In the genomic region with DNA sequence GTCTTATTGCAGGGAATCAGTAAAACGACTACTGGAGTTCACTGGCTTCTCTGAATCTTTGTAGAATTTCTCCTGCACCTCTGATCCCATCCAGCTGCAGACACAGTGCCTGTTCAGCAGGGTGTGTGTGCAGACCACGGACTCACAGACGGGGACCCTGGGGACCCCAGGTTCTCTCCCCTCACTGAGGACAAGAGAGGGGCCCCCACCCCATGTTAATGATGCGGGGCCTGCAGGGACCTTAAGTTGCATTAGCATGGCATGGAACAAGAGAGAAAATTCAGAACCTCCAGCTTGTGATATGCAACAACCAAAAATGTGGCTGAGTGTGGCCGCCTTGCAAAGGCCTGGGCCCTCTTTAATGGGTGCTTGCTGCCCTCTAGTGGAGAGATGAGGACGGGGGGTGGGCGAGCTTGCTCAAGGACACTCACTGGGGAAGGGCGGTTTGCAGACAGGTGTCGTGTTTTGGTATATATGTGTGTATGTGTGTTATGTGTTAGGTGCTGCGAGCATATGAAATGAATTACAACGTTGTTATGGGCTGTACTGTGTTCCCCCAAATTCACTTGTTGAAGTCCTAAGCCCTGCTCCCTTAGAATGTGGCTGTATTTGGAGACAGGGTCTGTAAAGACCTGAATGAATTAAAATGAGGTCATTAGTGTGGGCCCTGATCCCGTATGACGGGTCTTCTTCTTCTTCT, we compare ENCODE assay signal across 8 cellular contexts.
DNase-seq lines count a peak whose midpoint lies in the region; ATAC-seq and TF ChIP-seq lines count a peak whose summit lies in the region.

No MANE protein-coding gene starts in this region.

- peaks cover 4% of the 10 kb centered on the region for H3K4me1 ChIP-seq in CD8-positive, alpha-beta memory T cell (ENCODE audit: insufficient read depth, low read length)
- no peaks in the 10 kb centered on the region for H3K4me1 ChIP-seq in NT2/D1 (ENCODE audit: insufficient read depth, insufficient read length)
- H3K4me1 ChIP-seq in naive thymus-derived CD4-positive, alpha-beta T cell (ENCODE audit: control insufficient read depth in 2 of 2, insufficient read depth in 2 of 2, low read length in 2 of 2) = peaks cover 0 to 7% of the 10 kb centered on the region in 2 donors

- DNase-seq in CD8-positive, alpha-beta memory T cell = peak; percentile 62 to 85 (median 71)
- peak; percentile 30 for DNase-seq in HS-27A (ENCODE audit: low read depth)
- DNase-seq in NT2/D1 (ENCODE audit: low read depth, low spot score) = peak; percentile 55
- peak; percentile 93 for DNase-seq in activated CD8-positive, alpha-beta memory T cell treated with anti-CD3 and anti-CD28 coated beads, Interleukin-2, amount 50 U/mL, for 48 hours
- peak; percentile 73 to 86 for DNase-seq in erythroblast (lab: John Stamatoyannopoulos, UW)
- DNase-seq in naive thymus-derived CD4-positive, alpha-beta T cell = peak; percentile 65 to 91 (median 86)
- DNase-seq in stimulated activated CD8-positive, alpha-beta memory T cell treated with anti-CD3 and anti-CD28 coated beads, Interleukin-7, amount 100 ng/mL, for 4 hours (ENCODE audit: low read depth in 2 of 2) = peak; percentile 63 to 82

- no peaks in the 10 kb centered on the region for H3K9me3 Mint-ChIP-seq in CD8-positive, alpha-beta memory T cell
- H3K9me3 Mint-ChIP-seq in naive thymus-derived CD4-positive, alpha-beta T cell = no peaks in the 10 kb centered on the region

- no peaks in the 10 kb centered on the region for H3K9me3 ChIP-seq in CD8-positive, alpha-beta memory T cell (ENCODE audit: low read length)
- no peaks in the 10 kb centered on the region for H3K9me3 ChIP-seq in NT2/D1 (ENCODE audit: insufficient read depth, low read length)
- no peaks in the 10 kb centered on the region for H3K9me3 ChIP-seq in naive thymus-derived CD4-positive, alpha-beta T cell (ENCODE audit: control insufficient read depth in 2 of 3, low read length in 3 of 3)

- CTCF ChIA-PET in CD8-positive, alpha-beta memory T cell (lab: Charles Lee) = interaction anchor here (1.1 to 3.6 kb wide), 14 partner anchors 9 to 676 kb away, joined by 3 to 26 read pairs (median 5); a partner anchor contains a TSS
- CTCF ChIA-PET in naive thymus-derived CD4-positive, alpha-beta T cell (lab: Charles Lee) = interaction anchor here (0.6 to 2.7 kb wide), 26 partner anchors 9 to 522 kb away, joined by 3 to 26 read pairs (median 4); a partner anchor contains a TSS

- peaks cover 0 to 4% (median 2%) of the 10 kb centered on the region in 3 donors for H3K4me1 Mint-ChIP-seq in CD8-positive, alpha-beta memory T cell
- peaks cover 3 to 22% (median 10%) of the 10 kb centered on the region in 7 donors for H3K4me1 Mint-ChIP-seq in naive thymus-derived CD4-positive, alpha-beta T cell

- no peaks in the 10 kb centered on the region for H3K27me3 ChIP-seq in CD8-positive, alpha-beta memory T cell (ENCODE audit: insufficient read depth, low read length, poor library complexity, severe bottlenecking)
- no peaks in the 10 kb centered on the region for H3K27me3 ChIP-seq in NT2/D1 (ENCODE audit: insufficient read depth, insufficient read length)
- H3K27me3 ChIP-seq in naive thymus-derived CD4-positive, alpha-beta T cell (ENCODE audit: control insufficient read depth in 2 of 2, insufficient read depth in 2 of 2, low read length in 2 of 2) = no peaks in the 10 kb centered on the region

- no peak overlapping the region for H3K4me3 Mint-ChIP-seq in CD8-positive, alpha-beta memory T cell
- peak overlapping the region in 1 of 10 donors; percentile 26 for H3K4me3 Mint-ChIP-seq in naive thymus-derived CD4-positive, alpha-beta T cell

- H3K9ac ChIP-seq in NT2/D1 (ENCODE audit: insufficient read length, low read depth) = no peak overlapping the region

- no peak overlapping the region for H3K4me3 ChIP-seq in CD8-positive, alpha-beta memory T cell (ENCODE audit: low read length)
- H3K4me3 ChIP-seq in NT2/D1 (ENCODE audit: insufficient read length, low read depth) = no peak overlapping the region
- H3K4me3 ChIP-seq in naive thymus-derived CD4-positive, alpha-beta T cell (ENCODE audit: low read length) = no peak overlapping the region

- TF ChIP-seq POLR2A in erythroblast (IDR thresholded peaks at IDR 0.05; ENCODE audit: low read length) = no peak

- peak; percentile 97 for ATAC-seq in naive thymus-derived CD4-positive, alpha-beta T cell
- no peak for ATAC-seq in HG03097 (IDR thresholded peaks at IDR 0.05; ENCODE audit: low FRiP score, unreplicated experiment)

- POLR2A ChIA-PET in CD8-positive, alpha-beta memory T cell (lab: Charles Lee) = no interaction called here
- POLR2A ChIA-PET in naive thymus-derived CD4-positive, alpha-beta T cell (lab: Charles Lee) = interaction anchor here (0.6 to 2.0 kb wide), 9 partner anchors 30 to 1236 kb away, joined by 3 to 8 read pairs (median 3); a partner anchor contains a TSS

- no peaks in the 10 kb centered on the region for H3K36me3 Mint-ChIP-seq in CD8-positive, alpha-beta memory T cell
- H3K36me3 Mint-ChIP-seq in naive thymus-derived CD4-positive, alpha-beta T cell = no peaks in the 10 kb centered on the region

- no peaks in the 10 kb centered on the region for H3K36me3 ChIP-seq in CD8-positive, alpha-beta memory T cell (ENCODE audit: insufficient read depth, low read length)
- H3K36me3 ChIP-seq in NT2/D1 (ENCODE audit: insufficient read depth, insufficient read length, low read length) = no peaks in the 10 kb centered on the region
- no peaks in the 10 kb centered on the region for H3K36me3 ChIP-seq in naive thymus-derived CD4-positive, alpha-beta T cell (ENCODE audit: control insufficient read depth in 2 of 3, insufficient read depth in 3 of 3, low read length in 3 of 3)

- no peak overlapping the region for H3K27ac ChIP-seq in CD8-positive, alpha-beta memory T cell (ENCODE audit: low read depth, low read length)
- no peak overlapping the region for H3K27ac ChIP-seq in naive thymus-derived CD4-positive, alpha-beta T cell (ENCODE audit: low read depth, low read length)

- intact Hi-C loops in naive thymus-derived CD4-positive, alpha-beta T cell (cut with micrococcal nuclease) = loop anchor here (1.0 to 5.0 kb wide), 11 partner anchors 33 to 524 kb away; a partner anchor contains a TSS

- no peak overlapping the region for H3K27ac Mint-ChIP-seq in CD8-positive, alpha-beta memory T cell
- peak overlapping the region in 3 of 9 donors; percentile 6 to 56 (median 43) for H3K27ac Mint-ChIP-seq in naive thymus-derived CD4-positive, alpha-beta T cell

- H3K27me3 Mint-ChIP-seq in CD8-positive, alpha-beta memory T cell = peaks cover 4 to 24% of the 10 kb centered on the region in 2 donors
- H3K27me3 Mint-ChIP-seq in naive thymus-derived CD4-positive, alpha-beta T cell = peaks cover 0 to 3% (median 0%) of the 10 kb centered on the region in 5 donors

Comparison
In these comparisons a context has a peak if more than half of its experiments do, and no peak if none do; other contexts are left out.
1. DNase-seq: peak in every context shown above with its lines; median percentile 93 in activated CD8-positive, alpha-beta memory T cell treated with anti-CD3 and anti-CD28 coated beads, Interleukin-2, amount 50 U/mL, for 48 hours; 86 in naive thymus-derived CD4-positive, alpha-beta T cell; 80 in erythroblast; 72 in stimulated activated CD8-positive, alpha-beta memory T cell treated with anti-CD3 and anti-CD28 coated beads, Interleukin-7, amount 100 ng/mL, for 4 hours; 71 in CD8-positive, alpha-beta memory T cell; 55 in NT2/D1; 30 in HS-27A.